In genomic region chr14:74881425-74882102, GRCh38 we compare ENCODE assay signal across 8 cellular contexts. TPM values are rescaled to one million over a fixed set of nuclear protein-coding genes. Genes with fewer than 3 reads are reported as not detected.
A peak's percentile ranks its signal among the peaks of the same experiment; 100 is the strongest.
DNase-seq lines count a peak whose midpoint lies in the region; TF ChIP-seq lines count a peak whose summit lies in the region.

Gene DLST (plus strand): TSS chr14:74881916. CDS start chr14:74881954, 38 bp downstream.

- H3K27me3 Mint-ChIP-seq in H9 (ENCODE audit: low read depth) = no peaks in the 10 kb centered on the region

- peak; percentile 21 for TF ChIP-seq RAD21 in neural cell (conservative IDR thresholded peaks at IDR 0.05)

- H3K4me2 ChIP-seq in H9 (ENCODE audit: insufficient read depth, insufficient read length, low read length) (peak within 1 kb of the TSS; percentile 100), neural cell (ENCODE audit: low read length) (peak within 1 kb of the TSS; percentile 93)

- peaks cover 52 to 58% of the 10 kb centered on the region in 2 experiments for H3K4me1 Mint-ChIP-seq in H9

- H3K4me3 ChIP-seq in MG63 (peak within 1 kb of the TSS; percentile 73), fibroblast of villous mesenchyme (ENCODE audit: low read depth, low read length) (peak within 1 kb of the TSS; percentile 85), neural cell (ENCODE audit: low read length) (peak within 1 kb of the TSS; percentile 91), stomach smooth muscle (ENCODE audit: low read length in 2 of 2) (peak within 1 kb of the TSS; percentile 97)

- H3K27ac Mint-ChIP-seq in H9 = peak within 1 kb of the TSS; percentile 90 to 97 (median 95)

- no peak within 1 kb of the TSS for H3K56ac ChIP-seq in H9 (ENCODE audit: insufficient read length, low read depth, low read length)

- no peak within 1 kb of the TSS for H2BK12ac ChIP-seq in H9 (ENCODE audit: insufficient read length, low read depth, low read length)

- 0 out of 2 replicates have a peak, but pooled peaks cover 3% of the 10 kb centered on the region for H3K36me3 ChIP-seq in MG63
- no peaks in the 10 kb centered on the region for H3K36me3 ChIP-seq in neural cell (ENCODE audit: insufficient read depth, low read length)
- H3K36me3 ChIP-seq in stomach smooth muscle (ENCODE audit: control insufficient read depth in 2 of 2, insufficient read depth in 2 of 2, low read length in 2 of 2) = peaks cover 0 to 6% of the 10 kb centered on the region in 2 donors

- H2AFZ ChIP-seq in H9 (ENCODE audit: low read length) = no peak within 1 kb of the TSS
- H2AFZ ChIP-seq in neural cell (ENCODE audit: low read depth, low read length) = peak within 1 kb of the TSS; percentile 99

- H3K27ac ChIP-seq in H9 (ENCODE audit: insufficient read length, low read depth, low read length) = no peak within 1 kb of the TSS
- peak within 1 kb of the TSS; percentile 76 for H3K27ac ChIP-seq in neural cell (ENCODE audit: low read length)
- H3K27ac ChIP-seq in stomach smooth muscle (ENCODE audit: low read length) = peak within 1 kb of the TSS; percentile 90

- no peak within 1 kb of the TSS for H4K8ac ChIP-seq in H9 (replicated peaks; ENCODE audit: insufficient read length, low read depth, low read length)

- peak; percentile 81 for DNase-seq in G401 (ENCODE audit: low spot score)
- peak; percentile 90 for DNase-seq in H9
- DNase-seq in MG63 = peak; percentile 81
- peak; percentile 5 for DNase-seq in SIG-M5 (lab: John Stamatoyannopoulos, UW)
- DNase-seq in activated gamma-delta T cell (lab: John Stamatoyannopoulos, UW) = peak; percentile 75
- DNase-seq in fibroblast of villous mesenchyme (ENCODE audit: low read depth) = peak; percentile 88

- H4K20me1 ChIP-seq in H9 (ENCODE audit: control insufficient read depth, insufficient read depth, insufficient read length) = no peaks in the 10 kb centered on the region
- no peaks in the 10 kb centered on the region for H4K20me1 ChIP-seq in neural cell (ENCODE audit: insufficient read depth)

- H3K23me2 ChIP-seq in H9 (ENCODE audit: insufficient read length, low read depth, low read length, poor library complexity, severe bottlenecking) = peaks cover 11% of the 10 kb centered on the region

- H2AK5ac ChIP-seq in H9 (ENCODE audit: insufficient read length, low read length) = no peak within 1 kb of the TSS

- no peak within 1 kb of the TSS for H2BK120ac ChIP-seq in H9 (ENCODE audit: low read depth, low read length, poor library complexity, severe bottlenecking)

- no peaks in the 10 kb centered on the region for H3K9me3 ChIP-seq in H9 (ENCODE audit: control insufficient read depth, low read depth, low read length)
- H3K9me3 ChIP-seq in MG63 = no peaks in the 10 kb centered on the region
- H3K9me3 ChIP-seq in neural cell (ENCODE audit: low read length) = no peaks in the 10 kb centered on the region
- H3K9me3 ChIP-seq in stomach smooth muscle (ENCODE audit: control insufficient read depth in 2 of 2, low read length in 2 of 2) = no peaks in the 10 kb centered on the region

- no peaks in the 10 kb centered on the region for H3F3A ChIP-seq in neural cell (ENCODE audit: insufficient read depth, low read length, poor library complexity, severe bottlenecking)

- peak within 1 kb of the TSS; percentile 21; the same call in 1 of the 2 replicates for H3K14ac ChIP-seq in H9 (ENCODE audit: insufficient read depth, low read length)

- no peaks in the 10 kb centered on the region for H3K9me2 ChIP-seq in neural cell (ENCODE audit: insufficient read depth, low read length)

- no peak within 1 kb of the TSS for H2BK5ac ChIP-seq in H9 (ENCODE audit: insufficient read length, low read length)

- H4K5ac ChIP-seq in H9 (ENCODE audit: insufficient read length, low read depth, low read length) = no peak within 1 kb of the TSS

- in situ Hi-C loops in G401 (cut with HindIII; ENCODE audit: low sequenced_read_pairs) = no loop called here

- peak within 1 kb of the TSS; percentile 93 for H3K9ac ChIP-seq in H9 (ENCODE audit: extremely low read depth, insufficient read length, low read length)
- peak within 1 kb of the TSS; percentile 87 for H3K9ac ChIP-seq in neural cell (ENCODE audit: low read length)
- H3K9ac ChIP-seq in stomach smooth muscle (ENCODE audit: low read length in 2 of 2) = peak within 1 kb of the TSS; percentile 90 to 94

- no peak within 1 kb of the TSS for H4K91ac ChIP-seq in H9 (ENCODE audit: insufficient read length, low read depth, low read length)

- peaks cover 24% of the 10 kb centered on the region for H3K4me1 ChIP-seq in H9 (ENCODE audit: insufficient read depth, low read length)
- H3K4me1 ChIP-seq in stomach smooth muscle (ENCODE audit: control insufficient read depth, insufficient read depth, low read length) = peaks cover 28% of the 10 kb centered on the region

- peaks cover 20% of the 10 kb centered on the region for H3K79me1 ChIP-seq in H9 (ENCODE audit: insufficient read depth, low read depth, low read length, poor library complexity, severe bottlenecking)

- no peak within 1 kb of the TSS for H2BK15ac ChIP-seq in H9 (ENCODE audit: low read depth, low read length)

- H3K4me3 Mint-ChIP-seq in H9 = peak within 1 kb of the TSS; percentile 94 to 98

- no peak within 1 kb of the TSS for H3K4ac ChIP-seq in H9 (ENCODE audit: low read depth, low read length)

- H3K18ac ChIP-seq in H9 (ENCODE audit: insufficient read length, low read depth, low read length) = no peak within 1 kb of the TSS

- no peak within 1 kb of the TSS for H2BK20ac ChIP-seq in H9 (ENCODE audit: low read depth, low read length, poor library complexity, severe bottlenecking)

- no CpG with 5 or more reads among the region's 53 CpGs for WGBS in H9 (ENCODE audit: extremely low coverage, insufficient read length, low lambda C conversion rate)

- H3K27me3 ChIP-seq in H9 (ENCODE audit: insufficient read depth, low read length) (no peaks in the 10 kb centered on the region), MG63 (no peaks in the 10 kb centered on the region), neural cell (ENCODE audit: insufficient read depth, low read depth, low read length) (no peaks in the 10 kb centered on the region), stomach smooth muscle (ENCODE audit: control insufficient read depth in 1 of 2, insufficient read depth in 2 of 2, low read length in 2 of 2) (no peaks in the 10 kb centered on the region)

- no peak within 1 kb of the TSS for H3T11ph ChIP-seq in H9 (ENCODE audit: low read length)

- TF ChIP-seq CTCF in H9 (conservative IDR thresholded peaks at IDR 0.05) = no peak
- TF ChIP-seq CTCF in fibroblast of villous mesenchyme (IDR thresholded peaks at IDR 0.05; ENCODE audit: insufficient read depth, low read depth, low read length) = no peak
- peak; percentile 34 for TF ChIP-seq CTCF in neural cell (IDR thresholded peaks at IDR 0.05; ENCODE audit: poor library complexity, severe bottlenecking)

- H3K9me3 Mint-ChIP-seq in H9 = no peaks in the 10 kb centered on the region; a peak in 1 of 5 replicates

- H3K36me3 Mint-ChIP-seq in H9 (ENCODE audit: insufficient read depth in 1 of 3, low read depth in 3 of 3) = peaks cover 3 to 13% (median 6%) of the 10 kb centered on the region in 3 experiments; a peak in 6 of 7 replicates

- no peak within 1 kb of the TSS for H3K23ac ChIP-seq in H9 (ENCODE audit: insufficient read length, low read depth, low read length)

- H3K79me2 ChIP-seq in H9 (ENCODE audit: insufficient read depth, low read length) = peaks cover 23% of the 10 kb centered on the region; the same call in 1 of the 2 replicates
- peaks cover 47% of the 10 kb centered on the region for H3K79me2 ChIP-seq in neural cell (replicated peaks; ENCODE audit: insufficient read depth, low read length)

- peak; percentile 62 for TF ChIP-seq EP300 in neural cell (conservative IDR thresholded peaks at IDR 0.05; ENCODE audit: poor library complexity, severe bottlenecking)

TF ChIP-seq in neural cell, 6 proteins besides CTCF, POLR2A, EP300 and RAD21:
- TF ChIP-seq SMC3 (conservative IDR thresholded peaks at IDR 0.05; ENCODE audit: poor library complexity) (peak; percentile 42), MXI1 (conservative IDR thresholded peaks at IDR 0.05; ENCODE audit: poor library complexity, severe bottlenecking) (peak; percentile 75), EZH2 (IDR thresholded peaks at IDR 0.05; ENCODE audit: borderline replicate concordance, insufficient read depth, low read length, poor library complexity, severe bottlenecking) (no peak), POLR2AphosphoS5 (IDR thresholded peaks at IDR 0.05) (peak; percentile 95), TAF1 (IDR thresholded peaks at IDR 0.05; ENCODE audit: low read depth) (peak; percentile 59), REST (IDR thresholded peaks at IDR 0.05; ENCODE audit: borderline replicate concordance) (no peak)

RNA-seq across cellular contexts. Expression of gene DLST, which starts in this region (rescaled TPM):
- total RNA-seq in G401 (2014; rRNA removed; shearing (Covaris generic)) = 93.5 and 101 TPM in 2 replicates
- total RNA-seq in H9 (2021) (116 and 120 TPM in 2 replicates), fibroblast of villous mesenchyme (61.5 and 62.6 TPM in 2 replicates)
- total RNA-seq in MG63 (2014; rRNA removed; shearing (Covaris generic); ENCODE audit: low replicate concordance) = 38.7 and 52.6 TPM in 2 replicates
- polyA plus RNA-seq in neural cell = 56.5 and 59.7 TPM in 2 replicates
- 51.6 and 64.9 TPM in 2 replicates for polyA minus RNA-seq in neural cell

Comparison
In these comparisons a context has a peak if more than half of its experiments do, and no peak if none do; other contexts are left out.
1. DNase-seq: peak in every context shown above with its lines; median percentile 90 in H9; 88 in fibroblast of villous mesenchyme; 81 in G401; 81 in MG63; 75 in activated gamma-delta T cell; 5 in SIG-M5.